ENCODE assay signal across 8 cellular contexts in genomic region chr12:53268637-53269562, GRCh38. TPM values are rescaled to one million over a fixed set of nuclear protein-coding genes. Genes with fewer than 3 reads are reported as not detected.
DNase-seq lines count a peak whose midpoint lies in the region; ATAC-seq and TF ChIP-seq lines count a peak whose summit lies in the region.

No MANE protein-coding gene starts in this region.

- H3K9me3 ChIP-seq in SK-N-SH (no peaks in the 10 kb centered on the region), gastroesophageal sphincter (no peaks in the 10 kb centered on the region)

- H3K27ac Mint-ChIP-seq in activated CD4-positive, alpha-beta T cell treated with anti-CD3 and anti-CD28 coated beads for 36 hours, result peak overlapping the region; percentile 98
- H3K27ac Mint-ChIP-seq in stimulated activated effector memory CD8-positive, alpha-beta T cell treated with anti-CD3 and anti-CD28 coated beads, Interleukin-12 subunit alpha, Interleukin-12 subunit beta, amount 100 ng/mL, for 72 hours, result peak overlapping the region; percentile 99

- H3K4me3 ChIP-seq in SK-N-SH (ENCODE audit: low read depth in 2 of 2, low read length in 1 of 2) (peak overlapping the region; percentile 76), gastroesophageal sphincter (peak overlapping the region; percentile 50 to 65)

- peaks cover 0 to under 1% of the 10 kb centered on the region in 2 experiments for H3K36me3 ChIP-seq in SK-N-SH (replicated peaks in 1 of 2; ENCODE audit: control insufficient read depth in 1 of 2, insufficient read depth in 2 of 2, low read length in 1 of 2)
- no peaks in the 10 kb centered on the region for H3K36me3 ChIP-seq in gastroesophageal sphincter

- peak overlapping the region; percentile 74 for H3K9ac ChIP-seq in SK-N-SH

- peak overlapping the region; percentile 92 for H3K4me3 Mint-ChIP-seq in activated CD4-positive, alpha-beta T cell treated with anti-CD3 and anti-CD28 coated beads for 36 hours
- H3K4me3 Mint-ChIP-seq in stimulated activated effector memory CD8-positive, alpha-beta T cell treated with anti-CD3 and anti-CD28 coated beads, Interleukin-12 subunit alpha, Interleukin-12 subunit beta, amount 100 ng/mL, for 72 hours, result peak overlapping the region; percentile 99

- peaks cover 48% of the 10 kb centered on the region for H3K79me2 ChIP-seq in SK-N-SH (ENCODE audit: insufficient read depth)

- no peaks in the 10 kb centered on the region for H3K27me3 Mint-ChIP-seq in activated CD4-positive, alpha-beta T cell treated with anti-CD3 and anti-CD28 coated beads for 36 hours

- H3K4me2 ChIP-seq in SK-N-SH, result peak overlapping the region; percentile 95

- no peaks in the 10 kb centered on the region for H3K9me3 Mint-ChIP-seq in activated CD4-positive, alpha-beta T cell treated with anti-CD3 and anti-CD28 coated beads for 36 hours (ENCODE audit: low read depth)
- H3K9me3 Mint-ChIP-seq in stimulated activated effector memory CD8-positive, alpha-beta T cell treated with anti-CD3 and anti-CD28 coated beads, Interleukin-12 subunit alpha, Interleukin-12 subunit beta, amount 100 ng/mL, for 72 hours, result no peaks in the 10 kb centered on the region

- no peak for DNase-seq in activated CD4-positive, alpha-beta T cell treated with anti-CD3 and anti-CD28 coated beads for 36 hours
- DNase-seq in activated CD4-positive, alpha-beta T cell treated with anti-CD3 and anti-CD28 coated beads, Interleukin-2, amount 50 U/mL, for 48 hours, result no peak
- DNase-seq in SK-N-SH (peak; percentile 39), medulla oblongata (ENCODE audit: extremely low spot score) (no peak)
- no peak for DNase-seq in stimulated activated effector memory CD8-positive, alpha-beta T cell treated with anti-CD3 and anti-CD28 coated beads, Interleukin-12 subunit alpha, Interleukin-12 subunit beta, amount 100 ng/mL, for 72 hours (ENCODE audit: low spot score in 2 of 2)

- TF ChIP-seq EP300 in SK-N-SH (IDR thresholded peaks at IDR 0.05; ENCODE audit: borderline replicate concordance in 1 of 2, low read depth in 1 of 2, low read length in 1 of 2) (no peak), gastroesophageal sphincter (IDR thresholded peaks at IDR 0.05) (no peak)

- ATAC-seq in activated CD4-positive, alpha-beta T cell treated with anti-CD3 and anti-CD28 coated beads for 36 hours, result no peak
- ATAC-seq in gastroesophageal sphincter (no peak), HG02970 (IDR thresholded peaks at IDR 0.05; ENCODE audit: low FRiP score, unreplicated experiment) (no peak), HG02973 (IDR thresholded peaks at IDR 0.05; ENCODE audit: unreplicated experiment) (no peak)
- no peak for ATAC-seq in stimulated activated effector memory CD8-positive, alpha-beta T cell treated with anti-CD3 and anti-CD28 coated beads, Interleukin-12 subunit alpha, Interleukin-12 subunit beta, amount 100 ng/mL, for 72 hours

- 0 out of 4 replicates have a peak overlapping the region, but pooled peaks of 1 of the 2 experiments have one; percentile 5 for H3K27ac ChIP-seq in SK-N-SH (ENCODE audit: low read depth in 2 of 2, low read length in 1 of 2)
- peak overlapping the region in 2 of 4 donors; percentile 36 to 66 for H3K27ac ChIP-seq in gastroesophageal sphincter

- no peak for TF ChIP-seq POLR2A in gastroesophageal sphincter (IDR thresholded peaks at IDR 0.05)

- 61% methylated on average over 20 of the region's 20 CpGs for WGBS in SK-N-SH (ENCODE audit: low lambda C conversion rate)
- WGBS in gastroesophageal sphincter (ENCODE audit: low coverage in 1 of 2), 2 donors, result 5 to 27% methylated on average over 6 to 9 of the region's 20 CpGs

- no peak for TF ChIP-seq RAD21 in SK-N-SH (IDR thresholded peaks at IDR 0.05; ENCODE audit: low read length)

- H3F3A ChIP-seq in SK-N-SH (replicated peaks; ENCODE audit: insufficient read depth), result no peaks in the 10 kb centered on the region

- H4K20me1 ChIP-seq in SK-N-SH (ENCODE audit: insufficient read depth), result no peaks in the 10 kb centered on the region

- CTCF ChIA-PET in activated CD4-positive, alpha-beta T cell treated with anti-CD3 and anti-CD28 coated beads for 36 hours (lab: Charles Lee), result interaction anchor here (0.5 to 6.8 kb wide), 29 partner anchors 9 to 390 kb away, joined by 3 to 113 read pairs (median 6); partner anchors contain the start of genes AAAS, MYG1, PFDN5 and SPRYD3
- CTCF ChIA-PET in SK-N-SH (lab: Yijun Ruan, JAX), result interaction anchor here (0.6 to 14.0 kb wide), 19 partner anchors 10 to 203 kb away, joined by 3 to 223 read pairs (median 6); partner anchors contain the start of gene AAAS

- peaks cover 5 to 21% of the 10 kb centered on the region in 2 experiments; a peak in 2 of 4 replicates for H3K4me1 ChIP-seq in SK-N-SH (ENCODE audit: control insufficient read depth in 1 of 2, insufficient read depth in 2 of 2, low read depth in 1 of 2, low read length in 1 of 2)
- peaks cover 0 to 11% (median 0%) of the 10 kb centered on the region in 3 donors for H3K4me1 ChIP-seq in gastroesophageal sphincter

- intact Hi-C loops in activated CD4-positive, alpha-beta T cell treated with anti-CD3 and anti-CD28 coated beads for 36 hours (cut with DNase I, micrococcal nuclease), result loop anchor here (1.0 to 2.0 kb wide), 14 partner anchors 17 to 263 kb away; partner anchors contain the start of genes AAAS (in 2 of the 2), PFDN5 (in 2 of the 2), CSAD (in 1 of the 2) and EIF4B (in 1 of the 2)

- TF ChIP-seq CTCF in SK-N-SH (IDR thresholded peaks at IDR 0.05) (no peak), gastroesophageal sphincter (IDR thresholded peaks at IDR 0.05) (no peak)

- POLR2A ChIA-PET in activated CD4-positive, alpha-beta T cell treated with anti-CD3 and anti-CD28 coated beads for 36 hours (lab: Charles Lee), result interaction anchor here (0.5 to 3.4 kb wide), 10 partner anchors 11 to 1097 kb away, joined by 3 to 13 read pairs (median 4); partner anchors contain the start of genes CSAD, TARBP2 and ZNF740
- POLR2A ChIA-PET in SK-N-SH (lab: Yijun Ruan, JAX), result interaction anchor here (1.0 to 1.2 kb wide), 3 partner anchors 17 to 88 kb away, joined by 3 to 4 read pairs (median 3); partner anchors contain the start of genes CSAD and PFDN5

- H3K4me1 Mint-ChIP-seq in activated CD4-positive, alpha-beta T cell treated with anti-CD3 and anti-CD28 coated beads for 36 hours, result peaks cover 30% of the 10 kb centered on the region
- H3K4me1 Mint-ChIP-seq in stimulated activated effector memory CD8-positive, alpha-beta T cell treated with anti-CD3 and anti-CD28 coated beads, Interleukin-12 subunit alpha, Interleukin-12 subunit beta, amount 100 ng/mL, for 72 hours, result peaks cover 44% of the 10 kb centered on the region

- no peaks in the 10 kb centered on the region for H3K9me2 ChIP-seq in SK-N-SH

- H3K36me3 Mint-ChIP-seq in activated CD4-positive, alpha-beta T cell treated with anti-CD3 and anti-CD28 coated beads for 36 hours (ENCODE audit: low read depth), result peaks cover 42% of the 10 kb centered on the region
- H3K36me3 Mint-ChIP-seq in stimulated activated effector memory CD8-positive, alpha-beta T cell treated with anti-CD3 and anti-CD28 coated beads, Interleukin-12 subunit alpha, Interleukin-12 subunit beta, amount 100 ng/mL, for 72 hours, result peaks cover 66% of the 10 kb centered on the region

- peak overlapping the region; percentile 90 for H2AFZ ChIP-seq in SK-N-SH (ENCODE audit: low read depth)

- no peaks in the 10 kb centered on the region for H3K27me3 ChIP-seq in SK-N-SH (ENCODE audit: insufficient read depth)
- H3K27me3 ChIP-seq in gastroesophageal sphincter, result no peaks in the 10 kb centered on the region

TF ChIP-seq in SK-N-SH, 30 proteins besides CTCF, POLR2A, EP300 and RAD21 (continues in another document):
- TF ChIP-seq FOXM1 (IDR thresholded peaks at IDR 0.05; ENCODE audit: low read depth), result no peak
- no peak for TF ChIP-seq RCOR1 (IDR thresholded peaks at IDR 0.05; ENCODE audit: low read length)
- no peak for TF ChIP-seq FOSL2 (IDR thresholded peaks at IDR 0.05; ENCODE audit: borderline replicate concordance, low read depth)
- no peak for TF ChIP-seq GABPA (IDR thresholded peaks at IDR 0.05; ENCODE audit: low read depth)

RNA-seq across cellular contexts. Expression of gene ESPL1, which starts 0.8 kb away (rescaled TPM):
- 10 to 100 TPM; 60.8 to 66.9 TPM for total RNA-seq in activated CD4-positive, alpha-beta T cell treated with anti-CD3 and anti-CD28 coated beads for 36 hours
- polyA plus RNA-seq in SK-N-SH (2012; rRNA removed), result 6.9 and 8.6 TPM in 2 replicates
- polyA plus RNA-seq in SK-N-SH (2012; cell fraction: cytosol; rRNA removed), result 2.3 and 4.0 TPM in 2 replicates
- polyA plus RNA-seq in SK-N-SH (2012; cell fraction: nucleus; rRNA removed), result 27.7 and 28.7 TPM in 2 replicates
- 1 to 10 TPM in 2 of 4 donors, under 1 TPM in 2; 0.13 to 2.3 (median 0.64) TPM for total RNA-seq in gastroesophageal sphincter

RNA-seq across cellular contexts. Expression of gene PFDN5, which starts 26.4 kb away (rescaled TPM):
- total RNA-seq in activated CD4-positive, alpha-beta T cell treated with anti-CD3 and anti-CD28 coated beads for 36 hours, result 100 to 1,000 TPM; 253 to 322 TPM
- 1,198 and 1,880 TPM in 2 replicates for polyA plus RNA-seq in SK-N-SH (2012; rRNA removed)
- 1,472 and 1,558 TPM in 2 replicates for polyA plus RNA-seq in SK-N-SH (2012; cell fraction: cytosol; rRNA removed)
- 1,484 and 1,670 TPM in 2 replicates for polyA plus RNA-seq in SK-N-SH (2012; cell fraction: nucleus; rRNA removed)
- 100 to 1,000 TPM; 390 to 782 (median 568) TPM for total RNA-seq in gastroesophageal sphincter

RNA-seq across cellular contexts. Expression of gene MYG1, which starts 30.6 kb away (rescaled TPM):
- total RNA-seq in activated CD4-positive, alpha-beta T cell treated with anti-CD3 and anti-CD28 coated beads for 36 hours, result 10 to 100 TPM; 61.9 to 68.8 TPM
- polyA plus RNA-seq in SK-N-SH (2012; rRNA removed), result 93.5 and 101 TPM in 2 replicates
- polyA plus RNA-seq in SK-N-SH (2012; cell fraction: cytosol; rRNA removed), result 56.9 and 73.3 TPM in 2 replicates
- polyA plus RNA-seq in SK-N-SH (2012; cell fraction: nucleus; rRNA removed), result 109 and 132 TPM in 2 replicates
- total RNA-seq in gastroesophageal sphincter, result 10 to 100 TPM; 40.9 to 49.2 (median 46.3) TPM

RNA-seq across cellular contexts. Expression of gene RARG, which starts 36.9 kb away (rescaled TPM):
- total RNA-seq in activated CD4-positive, alpha-beta T cell treated with anti-CD3 and anti-CD28 coated beads for 36 hours, result 10 to 100 TPM; 20.0 to 21.6 TPM
- polyA plus RNA-seq in SK-N-SH (2012; rRNA removed), result 35.0 and 36.6 TPM in 2 replicates
- 20.6 and 30.6 TPM in 2 replicates for polyA plus RNA-seq in SK-N-SH (2012; cell fraction: cytosol; rRNA removed)
- 67.2 and 75.5 TPM in 2 replicates for polyA plus RNA-seq in SK-N-SH (2012; cell fraction: nucleus; rRNA removed)
- 10 to 100 TPM; 15.6 to 26.6 (median 22.9) TPM for total RNA-seq in gastroesophageal sphincter

RNA-seq across cellular contexts. Expression of gene AAAS, which starts 52.5 kb away (rescaled TPM):
- total RNA-seq in activated CD4-positive, alpha-beta T cell treated with anti-CD3 and anti-CD28 coated beads for 36 hours, result 10 to 100 TPM; 65.5 to 72.5 TPM
- polyA plus RNA-seq in SK-N-SH (2012; rRNA removed), result 64.9 and 70.6 TPM in 2 replicates
- polyA plus RNA-seq in SK-N-SH (2012; cell fraction: cytosol; rRNA removed), result 23.5 and 30.1 TPM in 2 replicates
- 274 and 299 TPM in 2 replicates for polyA plus RNA-seq in SK-N-SH (2012; cell fraction: nucleus; rRNA removed)
- total RNA-seq in gastroesophageal sphincter, result 10 to 100 TPM; 36.4 to 88.9 (median 46.5) TPM

Comparison
In these comparisons a context has a peak if more than half of its experiments do, and no peak if none do; other contexts are left out.
1. RNA of gene ESPL1, which starts 0.8 kb away (total RNA-seq): 60.8 to 66.9 TPM in activated CD4-positive, alpha-beta T cell treated with anti-CD3 and anti-CD28 coated beads for 36 hours; 0.13 to 2.3 TPM in gastroesophageal sphincter; every median in the first group is over 10 times any median in the second.